ENCODE assay signal across 22 cellular contexts in genomic region chr11:69702769-69703510, GRCh38. TPM values are rescaled to one million over a fixed set of nuclear protein-coding genes. Genes with fewer than 3 reads are reported as not detected.
DNase-seq lines count a peak whose midpoint lies in the region; ATAC-seq and TF ChIP-seq lines count a peak whose summit lies in the region.
"Had no signal": no experiment of that assay in that cellular context is flagged by ENCODE, and none has a peak within 500 bp of the region (broad histone marks: within the 10 kb centered on the region; RNA-seq: fewer than 3 reads in every experiment).

No MANE protein-coding gene starts in this region.

- H3K4me3 ChIP-seq in mesodermal cell (ENCODE audit: extremely low read depth, insufficient read depth, low read length, poor library complexity, severe bottlenecking), result peak overlapping the region; percentile 24
- H3K4me3 ChIP-seq in SJCRH30, result no peak overlapping the region
- H3K4me3 ChIP-seq: ovary, tibial nerve had no signal

- H3K9me3 Mint-ChIP-seq in activated naive CD4-positive, alpha-beta T cell treated with anti-CD3 and anti-CD28 coated beads, Interleukin-2, amount 10 ng/mL, durations not matched to agents 7 days and 5 days, result no peaks in the 10 kb centered on the region
- peaks cover 0 to 2% (median 0%) of the 10 kb centered on the region in 5 experiments for H3K9me3 Mint-ChIP-seq in brain
- no peaks in the 10 kb centered on the region for H3K9me3 Mint-ChIP-seq in type B pancreatic cell
- no peaks in the 10 kb centered on the region for H3K9me3 Mint-ChIP-seq in activated naive CD4-positive, alpha-beta T cell treated with anti-CD3 and anti-CD28 coated beads, Interleukin-2, amount 50 U/mL, for 72 hours
- H3K9me3 Mint-ChIP-seq: CD4-positive, CD25-positive, alpha-beta regulatory T cell had no signal

- no peak overlapping the region for H3K4me3 Mint-ChIP-seq in activated naive CD4-positive, alpha-beta T cell treated with anti-CD3 and anti-CD28 coated beads, Interleukin-2, amount 10 ng/mL, durations not matched to agents 7 days and 5 days
- H3K4me3 Mint-ChIP-seq in brain, result peak overlapping the region; percentile 64 to 76 (median 75)
- peak overlapping the region; percentile 79 for H3K4me3 Mint-ChIP-seq in type B pancreatic cell
- H3K4me3 Mint-ChIP-seq: activated CD8-positive, alpha-beta memory T cell treated with anti-CD3 and anti-CD28 coated beads, Interleukin-2, amount 10 ng/mL, durations not matched to agents 7 days and 5 days; CD4-positive, CD25-positive, alpha-beta regulatory T cell had no signal

- peaks cover 94% of the 10 kb centered on the region for H3K27me3 Mint-ChIP-seq in activated naive CD4-positive, alpha-beta T cell treated with anti-CD3 and anti-CD28 coated beads, Interleukin-2, amount 10 ng/mL, durations not matched to agents 7 days and 5 days
- peaks cover 90% of the 10 kb centered on the region for H3K27me3 Mint-ChIP-seq in brain
- H3K27me3 Mint-ChIP-seq in type B pancreatic cell, result peaks cover 51% of the 10 kb centered on the region

- 3% methylated on average over 41 to 44 of the region's 50 CpGs for WGBS in mesodermal cell (ENCODE audit: insufficient coverage in 2 of 2), 2 experiments

- H3K4me1 Mint-ChIP-seq in activated naive CD4-positive, alpha-beta T cell treated with anti-CD3 and anti-CD28 coated beads, Interleukin-2, amount 10 ng/mL, durations not matched to agents 7 days and 5 days, result peaks cover 12% of the 10 kb centered on the region
- H3K4me1 Mint-ChIP-seq in brain (peaks cover 44% of the 10 kb centered on the region), type B pancreatic cell (ENCODE audit: unreplicated experiment) (peaks cover 33% of the 10 kb centered on the region)

- TF ChIP-seq CTCF in brain (conservative IDR thresholded peaks at IDR 0.05) (no peak), type B pancreatic cell (conservative IDR thresholded peaks at IDR 0.05) (no peak)

- no peak for DNase-seq in activated naive CD4-positive, alpha-beta T cell treated with anti-CD3 and anti-CD28 coated beads, Interleukin-2, amount 10 ng/mL, durations not matched to agents 7 days and 5 days
- DNase-seq in activated naive CD4-positive, alpha-beta T cell treated with Interleukin-2 at 50 U/mL for 16 hours, result no peak
- DNase-seq in type B pancreatic cell (ENCODE audit: extremely low spot score, unreplicated experiment) (no peak), NCI-H2029 (lab: John Stamatoyannopoulos, UW) (no peak), SJCRH30 (no peak)
- DNase-seq in activated naive CD4-positive, alpha-beta T cell treated with anti-CD3 and anti-CD28 coated beads, Interleukin-2, amount 50 U/mL, for 72 hours (ENCODE audit: low spot score in 2 of 2), result no peak
- DNase-seq: activated CD8-positive, alpha-beta memory T cell treated with anti-CD3 and anti-CD28 coated beads, Interleukin-2, amount 10 ng/mL, durations not matched to agents 7 days and 5 days; activated gamma-delta T cell; CD4-positive, CD25-positive, alpha-beta regulatory T cell; Kasumi-1; NK-92 treated with Interleukin-12 subunit alpha and Interleukin-12 subunit beta, amount 100 ng/mL, for 24 hours; ovary had no signal

- H3K36me3 ChIP-seq in mesodermal cell (ENCODE audit: control insufficient read depth, insufficient read depth, low read length), result no peaks in the 10 kb centered on the region
- H3K36me3 ChIP-seq in SJCRH30, result no peaks in the 10 kb centered on the region
- H3K36me3 ChIP-seq: ovary, tibial nerve had no signal

- peaks cover 10% of the 10 kb centered on the region; the same call in 1 of the 2 replicates for H3K27me3 ChIP-seq in SJCRH30
- H3K27me3 ChIP-seq: ovary had no signal

- no peak for ATAC-seq in activated naive CD4-positive, alpha-beta T cell treated with anti-CD3 and anti-CD28 coated beads, Interleukin-2, amount 50 U/mL, for 72 hours
- ATAC-seq: activated CD8-positive, alpha-beta memory T cell treated with anti-CD3 and anti-CD28 coated beads, Interleukin-2, amount 10 ng/mL, durations not matched to agents 7 days and 5 days had no signal

- H3K27ac ChIP-seq in mesodermal cell (ENCODE audit: low read depth, low read length, severe bottlenecking), result no peak overlapping the region
- H3K27ac ChIP-seq in SJCRH30, result no peak overlapping the region
- H3K27ac ChIP-seq: ovary, skin epidermis, tibial nerve had no signal

- peak overlapping the region; percentile 62 for H3K27ac Mint-ChIP-seq in activated naive CD4-positive, alpha-beta T cell treated with anti-CD3 and anti-CD28 coated beads, Interleukin-2, amount 10 ng/mL, durations not matched to agents 7 days and 5 days
- no peak overlapping the region for H3K27ac Mint-ChIP-seq in brain
- no peak overlapping the region for H3K27ac Mint-ChIP-seq in type B pancreatic cell
- peak overlapping the region in 1 of 2 donors; percentile 55 for H3K27ac Mint-ChIP-seq in activated naive CD4-positive, alpha-beta T cell treated with anti-CD3 and anti-CD28 coated beads, Interleukin-2, amount 50 U/mL, for 72 hours
- H3K27ac Mint-ChIP-seq: activated CD8-positive, alpha-beta memory T cell treated with anti-CD3 and anti-CD28 coated beads, Interleukin-2, amount 10 ng/mL, durations not matched to agents 7 days and 5 days; CD4-positive, CD25-positive, alpha-beta regulatory T cell had no signal

- H3K9me3 ChIP-seq in mesodermal cell (ENCODE audit: control insufficient read depth, low read length) (no peaks in the 10 kb centered on the region), SJCRH30 (replicated peaks) (no peaks in the 10 kb centered on the region)
- H3K9me3 ChIP-seq: A549, ovary, tibial nerve had no signal

- H3K4me1 ChIP-seq in mesodermal cell (ENCODE audit: control insufficient read depth, insufficient read depth, low read length, poor library complexity, severe bottlenecking), result peaks cover 26% of the 10 kb centered on the region
- H3K4me1 ChIP-seq in SJCRH30, result peaks cover 10% of the 10 kb centered on the region

- H3K36me3 Mint-ChIP-seq in activated naive CD4-positive, alpha-beta T cell treated with anti-CD3 and anti-CD28 coated beads, Interleukin-2, amount 10 ng/mL, durations not matched to agents 7 days and 5 days, result no peaks in the 10 kb centered on the region
- no peaks in the 10 kb centered on the region for H3K36me3 Mint-ChIP-seq in brain
- no peaks in the 10 kb centered on the region for H3K36me3 Mint-ChIP-seq in type B pancreatic cell
- H3K36me3 Mint-ChIP-seq in activated naive CD4-positive, alpha-beta T cell treated with anti-CD3 and anti-CD28 coated beads, Interleukin-2, amount 50 U/mL, for 72 hours, result no peaks in the 10 kb centered on the region
- H3K36me3 Mint-ChIP-seq: activated CD8-positive, alpha-beta memory T cell treated with anti-CD3 and anti-CD28 coated beads, Interleukin-2, amount 10 ng/mL, durations not matched to agents 7 days and 5 days; CD4-positive, CD25-positive, alpha-beta regulatory T cell had no signal

- CTCF ChIA-PET in activated naive CD4-positive, alpha-beta T cell treated with anti-CD3 and anti-CD28 coated beads, Interleukin-2, amount 10 ng/mL, durations not matched to agents 7 days and 5 days (lab: Charles Lee), result no interaction called here

RNA-seq across cellular contexts. Expression of gene FGF19, which starts 0.9 kb away (rescaled TPM):
- polyA plus RNA-seq in brain (ENCODE audit: insufficient read depth, low read depth, low replicate concordance), result not detected
- 14.5 TPM for polyA plus RNA-seq in mesodermal cell (2013, experiment 1 of 2)
- 20.7 TPM for polyA plus RNA-seq in mesodermal cell (2013, experiment 2 of 2)
- total RNA-seq in type B pancreatic cell (ENCODE audit: low replicate concordance), result 1.7 and 3.5 TPM in 2 replicates
- not detected in 2 replicates for total RNA-seq in SJCRH30 (2014; rRNA removed; shearing (Covaris generic))
- under 1 TPM in 1 of 2 donors, not detected in 1; 0.11 TPM for total RNA-seq in activated naive CD4-positive, alpha-beta T cell treated with anti-CD3 and anti-CD28 coated beads, Interleukin-2, amount 50 U/mL, for 72 hours
- total RNA-seq: activated CD8-positive, alpha-beta memory T cell treated with anti-CD3 and anti-CD28 coated beads, Interleukin-2, amount 10 ng/mL, durations not matched to agents 7 days and 5 days; astrocyte; CD4-positive, CD25-positive, alpha-beta regulatory T cell; glomerular endothelial cell; mesenteric fat pad; T-helper 1 cell treated with Interleukin-12 subunit alpha and Interleukin-12 subunit beta and Interleukin-4 antibody, amounts not matched to agents 30 ng/mL and 1 ng/mL, for 36 hours; tibial nerve had no signal
- polyA plus RNA-seq: CD4-positive, CD25-positive, alpha-beta regulatory T cell; esophagus; ovary had no signal

RNA-seq across cellular contexts. Expression of gene LTO1, which starts 27.8 kb away (rescaled TPM):
- polyA plus RNA-seq in brain (ENCODE audit: insufficient read depth, low read depth, low replicate concordance), result 11.6 TPM
- polyA plus RNA-seq in mesodermal cell (2013, experiment 1 of 2), result 12.1 TPM
- polyA plus RNA-seq in mesodermal cell (2013, experiment 2 of 2), result 13.3 TPM
- total RNA-seq in type B pancreatic cell (ENCODE audit: low replicate concordance), result 21.5 and 24.6 TPM in 2 replicates
- total RNA-seq in SJCRH30 (2014; rRNA removed; shearing (Covaris generic)), result 19.4 and 22.3 TPM in 2 replicates
- total RNA-seq in activated naive CD4-positive, alpha-beta T cell treated with anti-CD3 and anti-CD28 coated beads, Interleukin-2, amount 50 U/mL, for 72 hours, result 10 to 100 TPM; 19.1 to 21.0 TPM
